Comparison of ENCODE assay signal across 8 cellular contexts in the genomic region with DNA sequence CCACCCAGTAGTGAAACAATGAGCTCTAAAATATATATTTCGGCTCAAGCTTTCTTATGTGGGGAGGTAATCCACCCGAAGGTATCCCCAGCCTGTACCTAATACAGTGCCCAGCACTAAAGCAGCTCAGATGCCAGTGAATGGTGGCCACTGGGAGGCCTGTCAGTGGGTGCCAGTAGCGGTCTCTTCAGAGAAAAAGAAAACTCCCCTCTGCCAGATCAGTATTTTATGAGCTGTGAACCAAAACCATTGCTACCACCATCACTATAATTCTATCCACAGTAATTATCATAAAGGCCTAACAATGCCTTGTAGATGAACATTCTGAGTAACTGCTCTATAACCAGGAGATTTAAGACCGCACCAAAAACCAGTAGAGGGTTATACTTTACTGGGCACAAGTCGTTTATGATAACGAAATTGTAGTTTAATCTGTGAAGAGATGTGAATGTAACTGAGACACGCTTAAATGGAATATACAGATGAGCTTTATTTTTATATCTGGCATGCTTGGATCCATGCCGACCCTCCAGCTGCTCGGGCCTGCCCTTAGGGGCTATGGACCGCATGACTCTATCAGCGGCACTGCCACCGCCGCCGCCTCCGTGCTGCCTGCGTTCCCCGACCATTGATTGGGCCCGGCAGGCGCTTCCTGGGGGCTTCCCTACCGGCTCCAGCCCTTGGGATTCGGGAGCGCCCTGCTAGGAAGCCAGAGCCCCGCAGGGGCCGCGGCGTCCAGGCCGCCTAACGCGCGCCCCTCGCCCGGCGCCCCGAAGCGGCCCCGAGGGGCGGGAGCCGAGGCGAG. TPM values are rescaled to one million over a fixed set of nuclear protein-coding genes. Genes with fewer than 3 reads are reported as not detected.
DNase-seq lines count a peak whose midpoint lies in the region; ATAC-seq and TF ChIP-seq lines count a peak whose summit lies in the region.

No MANE protein-coding gene starts in this region.

- no peaks in the 10 kb centered on the region for H3K9me3 ChIP-seq in heart right ventricle

- peaks cover 5 to 43% (median 39%) of the 10 kb centered on the region in 9 donors for H3K4me1 ChIP-seq in heart right ventricle

- 6 to 7% methylated on average over 38 to 39 of the region's 39 CpGs for WGBS in heart right ventricle, 2 donors

- ATAC-seq in GM19468 (IDR thresholded peaks at IDR 0.05; ENCODE audit: extremely low read depth, unreplicated experiment) (peak; percentile 2), HG03521 (IDR thresholded peaks at IDR 0.05; ENCODE audit: unreplicated experiment) (peak; percentile 21), heart right ventricle (peak; percentile 49 to 74 (median 58))

- no peaks in the 10 kb centered on the region for H3K36me3 ChIP-seq in heart right ventricle

- no peaks in the 10 kb centered on the region for H3K27me3 ChIP-seq in heart right ventricle

- peak; percentile 72 for DNase-seq in D341Med (ENCODE audit: low spot score)
- DNase-seq in RPMI7951 (ENCODE audit: low read depth), result peak; percentile 72
- peak; percentile 58 for DNase-seq in amniotic stem cell (lab: John Stamatoyannopoulos, UW)
- DNase-seq in heart right ventricle, result peak; percentile 66 to 68
- peak; percentile 77 for DNase-seq in pons (ENCODE audit: low spot score)
- DNase-seq in OCI-M2 (lab: John Stamatoyannopoulos, UW; ENCODE audit: unreplicated experiment), result no peak

- peak in 2 of 9 donors; percentile 19 to 27 for TF ChIP-seq CTCF in heart right ventricle (IDR thresholded peaks at IDR 0.05)

- peak overlapping the region; percentile 93 to 100 (median 98) for H3K27ac ChIP-seq in heart right ventricle

- intact Hi-C loops in heart right ventricle (cut with DNase I), result loop anchor here in 9 of 10 donors (5.0 to 10.0 kb wide), 11 partner anchors 52 to 364 kb away; a partner anchor contains a TSS

- peak overlapping the region; percentile 51 to 98 (median 89) for H3K4me3 ChIP-seq in heart right ventricle

RNA-seq across cellular contexts. Expression of a gene that starts 0.6 kb away (rescaled TPM):
- total RNA-seq in RPMI7951 (2014; rRNA removed; shearing (Covaris generic)), result 16.6 and 19.1 TPM in 2 replicates
- total RNA-seq in heart right ventricle, result 10 to 100 TPM; 17.0 to 30.3 (median 20.6) TPM
- polyA plus RNA-seq in heart right ventricle, result 1 to 10 TPM; 4.5 to 7.9 TPM

Comparison
In these comparisons a context has a peak if more than half of its experiments do, and no peak if none do; other contexts are left out.
1. ATAC-seq: peak in every context shown above with its lines; median percentile 58 in heart right ventricle; 21 in HG03521; 2 in GM19468.